ENCODE assay signal across 17 cellular contexts in the genomic region with DNA sequence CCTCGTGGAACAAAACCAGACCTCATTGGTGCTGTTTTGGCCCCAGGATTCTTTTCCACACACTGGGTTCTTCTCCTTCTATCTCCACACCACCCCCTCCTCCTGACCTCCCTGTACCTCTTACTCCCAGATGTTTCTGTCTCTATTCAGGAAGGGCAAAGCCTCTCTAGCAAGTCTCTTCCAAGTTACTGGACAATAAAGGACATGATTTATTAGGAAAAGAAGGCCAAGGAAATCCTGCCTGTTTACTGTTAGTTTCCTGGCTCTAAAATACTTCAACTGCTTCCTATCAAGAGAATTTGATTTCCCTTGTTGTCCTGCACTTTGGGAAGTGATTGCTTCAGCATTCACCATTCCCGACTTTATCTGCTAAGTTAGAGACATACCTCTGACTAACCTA.
A peak's percentile ranks its signal among the peaks of the same experiment; 100 is the strongest.
DNase-seq lines count a peak whose midpoint lies in the region; ATAC-seq and TF ChIP-seq lines count a peak whose summit lies in the region.
"Had no signal": no experiment of that assay in that cellular context is flagged by ENCODE, and none has a peak within 500 bp of the region (broad histone marks: within the 10 kb centered on the region; RNA-seq: fewer than 3 reads in every experiment).

No MANE protein-coding gene starts in this region.

- peak overlapping the region; percentile 15 for H3K27ac Mint-ChIP-seq in type B pancreatic cell
- H3K27ac Mint-ChIP-seq: CD8-positive, alpha-beta T cell; H9 had no signal

- TF ChIP-seq CTCF in omental fat pad (IDR thresholded peaks at IDR 0.05) (no peak), type B pancreatic cell (conservative IDR thresholded peaks at IDR 0.05) (no peak), GM13977 (IDR thresholded peaks at IDR 0.05; ENCODE audit: extremely low read depth, insufficient read depth, missing control alignments) (no peak)

- peaks cover 23% of the 10 kb centered on the region for H3K4me1 ChIP-seq in adipocyte (ENCODE audit: control insufficient read depth, insufficient read depth, low read length)
- H3K4me1 ChIP-seq: BE2C had no signal

- H3K27me3 Mint-ChIP-seq in type B pancreatic cell, result no peaks in the 10 kb centered on the region

- H3K4me3 Mint-ChIP-seq in type B pancreatic cell, result no peak overlapping the region
- H3K4me3 Mint-ChIP-seq: CD8-positive, alpha-beta T cell; H9 had no signal

- peaks cover 17% of the 10 kb centered on the region for H3K4me1 Mint-ChIP-seq in type B pancreatic cell (ENCODE audit: unreplicated experiment)

- H3K9me3 ChIP-seq in adipocyte (ENCODE audit: control insufficient read depth, low read length), result no peaks in the 10 kb centered on the region
- H3K9me3 ChIP-seq: BE2C had no signal

- no peak for DNase-seq in adipocyte (ENCODE audit: low read depth)
- DNase-seq in left kidney (ENCODE audit: low read depth, low spot score), result peak; percentile 51
- DNase-seq in omental fat pad (ENCODE audit: low spot score), result no peak
- no peak for DNase-seq in type B pancreatic cell (ENCODE audit: extremely low spot score, unreplicated experiment)
- DNase-seq in GM13977 (ENCODE audit: low spot score), result no peak
- DNase-seq: BE2C; CD8-positive, alpha-beta T cell; COR-L47; DMS153; DND-41; GDM1; GOT3; H9; IMR-90; KBM-7 had no signal

- ATAC-seq in omental fat pad (ENCODE audit: low FRiP score) (peak; percentile 43), HG03378 (IDR thresholded peaks at IDR 0.05; ENCODE audit: unreplicated experiment) (no peak), GM18519 (IDR thresholded peaks at IDR 0.05; ENCODE audit: low FRiP score, unreplicated experiment) (no peak)
- ATAC-seq: CD8-positive, alpha-beta T cell had no signal

- peak overlapping the region; percentile 6 for H3K9ac ChIP-seq in adipocyte (ENCODE audit: low read length)

- peaks cover 8% of the 10 kb centered on the region for H3K9me3 Mint-ChIP-seq in type B pancreatic cell
- H3K9me3 Mint-ChIP-seq: CD8-positive, alpha-beta T cell; H9 had no signal

- no peaks in the 10 kb centered on the region for H3K36me3 ChIP-seq in adipocyte (ENCODE audit: control insufficient read depth, insufficient read depth, low read length, severe bottlenecking)
- H3K36me3 ChIP-seq: BE2C had no signal

- H3K36me3 Mint-ChIP-seq in type B pancreatic cell, result peaks cover 9% of the 10 kb centered on the region
- H3K36me3 Mint-ChIP-seq: CD8-positive, alpha-beta T cell had no signal

- no peaks in the 10 kb centered on the region for H3K27me3 ChIP-seq in adipocyte (replicated peaks; ENCODE audit: control insufficient read depth, insufficient read depth, low read length)

- H3K4me3 ChIP-seq in adipocyte (ENCODE audit: low read length), result peak overlapping the region; percentile 46

- in situ Hi-C loops in GM13977 (cut with MboI; ENCODE audit: low pct_unique_long_range_greater_than_20kb, low sequenced_read_pairs, unreplicated experiment), result no loop called here
